In genomic region chr6:33165581-33166258, GRCh38 we compare ENCODE assay signal across 15 cellular contexts.
"Had no signal": no experiment of that assay in that cellular context is flagged by ENCODE, and none has a peak within 500 bp of the region (broad histone marks: within the 10 kb centered on the region; RNA-seq: fewer than 3 reads in every experiment).

No MANE protein-coding gene starts in this region.

- ATAC-seq: left colon, T-cell had no signal

- H3K36me3 Mint-ChIP-seq: T-cell had no signal

- H3K27ac Mint-ChIP-seq: endodermal cell, progenitor cell of endocrine pancreas, T-cell had no signal

- H3K4me1 Mint-ChIP-seq: endodermal cell had no signal

- H3K9me3 Mint-ChIP-seq: endodermal cell, T-cell had no signal

- DNase-seq: activated CD4-positive, alpha-beta T cell treated with anti-CD3 and anti-CD28 coated beads, Interleukin-2, amount 50 U/mL, for 48 hours; activated naive CD4-positive, alpha-beta T cell treated with anti-CD3 and anti-CD28 coated beads, Interleukin-2, amount 50 U/mL, for 16 hours; dorsolateral prefrontal cortex; endodermal cell; left colon; stimulated activated CD4-positive, alpha-beta T cell treated with anti-CD3 and anti-CD28 coated beads, Interleukin-15, amount 100 ng/mL, for 24 hours; stimulated activated CD4-positive, alpha-beta T cell treated with anti-CD3 and anti-CD28 coated beads, Interleukin-4, amount 100 ng/mL, for 1 hour; stimulated activated naive CD4-positive, alpha-beta T cell; substantia nigra; T-cell; T1000 had no signal

- H3K4me3 Mint-ChIP-seq: endodermal cell, T-cell had no signal

- H3K9me3 ChIP-seq: right atrium auricular region, tibial nerve, vagina had no signal
